In genomic region chr4:25235401-25235800, GRCh38 we compare ENCODE assay signal across 8 cellular contexts. TPM values are rescaled to one million over a fixed set of nuclear protein-coding genes. Genes with fewer than 3 reads are reported as not detected.
DNase-seq lines count a peak whose midpoint lies in the region; ATAC-seq and TF ChIP-seq lines count a peak whose summit lies in the region.

No MANE protein-coding gene starts in this region.

- H3K9me3 ChIP-seq in OCI-LY3 (ENCODE audit: insufficient read depth, low read length), result no peaks in the 10 kb centered on the region

- DNase-seq in DMS 273 (lab: John Stamatoyannopoulos, UW; ENCODE audit: unreplicated experiment), result peak; percentile 27
- DNase-seq in DMS 273 treated with DMSO at 0.1 percent for 48 hours (lab: John Stamatoyannopoulos, UW), result no peak
- no peak for DNase-seq in epithelial cell of prostate (ENCODE audit: low read depth, low spot score)
- no peak for DNase-seq in skeletal muscle cell (ENCODE audit: low read depth)
- no peak for DNase-seq in NCI-H446 treated with DMSO at 0.1 percent for 48 hours (lab: John Stamatoyannopoulos, UW)
- DNase-seq in left lobe of liver (ENCODE audit: low spot score), result no peak

- TF ChIP-seq CTCF in OCI-LY3 (IDR thresholded peaks at IDR 0.05; ENCODE audit: low read depth, low read length), result no peak

- no peaks in the 10 kb centered on the region for H3K27me3 ChIP-seq in OCI-LY3 (ENCODE audit: low read depth, low read length)

- H3K4me3 ChIP-seq in OCI-LY3 (ENCODE audit: low read length) (peak overlapping the region; percentile 81), skeletal muscle cell (ENCODE audit: low read depth, low read length) (peak overlapping the region; percentile 93)

- peak overlapping the region; percentile 84 for H3K4me2 ChIP-seq in OCI-LY3 (ENCODE audit: low read length)

- H3K36me3 ChIP-seq in OCI-LY3 (replicated peaks; ENCODE audit: low read depth, low read length), result peaks cover 16% of the 10 kb centered on the region

- H3K9ac ChIP-seq in OCI-LY3 (ENCODE audit: low read length), result peak overlapping the region; percentile 95

- ATAC-seq in left lobe of liver, result no peak
- no peak for ATAC-seq in GM21526 (IDR thresholded peaks at IDR 0.05; ENCODE audit: low FRiP score, unreplicated experiment)

- no peak overlapping the region for H2AFZ ChIP-seq in OCI-LY3 (ENCODE audit: low read depth, low read length)

- peak overlapping the region; percentile 81 for H3K27ac ChIP-seq in OCI-LY3 (ENCODE audit: low read length)
- H3K27ac ChIP-seq in epithelial cell of prostate, result peak overlapping the region; percentile 95

- H3K79me2 ChIP-seq in OCI-LY3 (ENCODE audit: low read length), result peaks cover 64% of the 10 kb centered on the region

- peaks cover 19% of the 10 kb centered on the region for H3K4me1 ChIP-seq in OCI-LY3 (ENCODE audit: low read length)

- peaks cover 38% of the 10 kb centered on the region for H4K20me1 ChIP-seq in OCI-LY3 (ENCODE audit: insufficient read depth, low read length)

RNA-seq across cellular contexts. Expression of gene PI4K2B, which starts 1.6 kb away (rescaled TPM):
- total RNA-seq in left lobe of liver, result 23.0 TPM
